ENCODE assay signal across 1 cellular context in the genomic region with DNA sequence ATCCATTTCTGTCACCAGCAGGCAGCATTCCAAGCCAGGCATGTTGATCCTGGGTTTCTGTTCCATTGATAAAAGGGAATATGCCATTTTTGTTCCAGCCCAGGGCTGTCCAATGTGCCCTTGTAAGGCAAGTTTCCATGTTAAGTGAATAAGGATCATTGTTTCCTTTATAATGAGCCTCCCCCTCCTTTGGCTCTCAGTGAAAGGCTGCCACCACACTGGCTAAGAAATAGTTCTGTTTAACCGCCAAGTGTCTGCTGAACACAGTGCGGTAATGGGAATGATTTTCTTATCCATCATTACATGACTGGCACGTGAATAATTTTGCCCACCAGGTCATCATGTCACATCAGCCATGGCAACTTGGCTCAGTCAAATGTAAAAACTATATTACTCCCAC.
TF ChIP-seq lines count a peak whose summit lies in the region.

No MANE protein-coding gene starts in this region.

TF ChIP-seq in IMR-90, 13 proteins besides CTCF, POLR2A, EP300 and RAD21 (continued from another document):
- TF ChIP-seq BHLHE40 (IDR thresholded peaks at IDR 0.05; ENCODE audit: low read depth, low read length) (no peak), SMC3 (IDR thresholded peaks at IDR 0.05; ENCODE audit: low read depth, low read length) (no peak), MAFK (IDR thresholded peaks at IDR 0.05; ENCODE audit: low read depth, low read length) (no peak), RCOR1 (IDR thresholded peaks at IDR 0.05; ENCODE audit: insufficient replicate concordance, low read length) (no peak), CEBPB (IDR thresholded peaks at IDR 0.05; ENCODE audit: low read depth, low read length) (no peak), NFE2L2 (IDR thresholded peaks at IDR 0.05; ENCODE audit: low read depth, low read length) (no peak)
